8 cellular contexts compared by ENCODE assay signal in genomic region chr19:11482384-11483050, GRCh38. TPM values are rescaled to one million over a fixed set of nuclear protein-coding genes. Genes with fewer than 3 reads are reported as not detected.
DNase-seq lines count a peak whose midpoint lies in the region; ATAC-seq lines count a peak whose summit lies in the region.

No MANE protein-coding gene starts in this region.

- H3K27ac ChIP-seq in cingulate gyrus (ENCODE audit: low read depth, low read length): peak overlapping the region; percentile 94

- H3K9me3 Mint-ChIP-seq in activated CD4-positive, alpha-beta T cell treated with anti-CD3 and anti-CD28 coated beads, Interleukin-2, amount 10 ng/mL, durations not matched to agents 24 days and 14 days: no peaks in the 10 kb centered on the region

- ATAC-seq in GM19043 (IDR thresholded peaks at IDR 0.05; ENCODE audit: low read depth, unreplicated experiment) (peak; percentile 42), HG03460 (IDR thresholded peaks at IDR 0.05; ENCODE audit: unreplicated experiment) (peak; percentile 56), left lobe of liver (peak; percentile 71)

- H3K36me3 Mint-ChIP-seq in activated CD4-positive, alpha-beta T cell treated with anti-CD3 and anti-CD28 coated beads, Interleukin-2, amount 10 ng/mL, durations not matched to agents 24 days and 14 days (ENCODE audit: low read depth): peaks cover 8% of the 10 kb centered on the region

- peaks cover 18% of the 10 kb centered on the region for H3K4me1 Mint-ChIP-seq in activated CD4-positive, alpha-beta T cell treated with anti-CD3 and anti-CD28 coated beads, Interleukin-2, amount 10 ng/mL, durations not matched to agents 24 days and 14 days

- intact Hi-C loops in activated CD4-positive, alpha-beta T cell treated with anti-CD3 and anti-CD28 coated beads, Interleukin-2, amount 10 ng/mL, durations not matched to agents 24 days and 14 days (cut with micrococcal nuclease): loop anchor here (1.0 to 5.0 kb wide), 5 partner anchors 23 to 190 kb away; partner anchors contain the start of genes ODAD3, PRKCSH and ZNF653

- peaks cover 29% of the 10 kb centered on the region for H3K27me3 Mint-ChIP-seq in activated CD4-positive, alpha-beta T cell treated with anti-CD3 and anti-CD28 coated beads, Interleukin-2, amount 10 ng/mL, durations not matched to agents 24 days and 14 days

- peak; percentile 97 for DNase-seq in AG20443 (ENCODE audit: low spot score)
- DNase-seq in NCI-H510A treated with DMSO at 0.1 percent for 48 hours (lab: John Stamatoyannopoulos, UW): peak; percentile 70
- DNase-seq in activated CD4-positive, alpha-beta T cell treated with anti-CD3 and anti-CD28 coated beads, Interleukin-2, amount 10 ng/mL, durations not matched to agents 24 days and 14 days: peak; percentile 96
- DNase-seq in left lobe of liver (ENCODE audit: low spot score): peak; percentile 78
- DNase-seq in stimulated activated CD4-positive, alpha-beta T cell treated with anti-CD3 and anti-CD28 coated beads, Interleukin-4, amount 100 ng/mL, for 24 hours: peak; percentile 87

- peak overlapping the region; percentile 90 for H3K27ac Mint-ChIP-seq in activated CD4-positive, alpha-beta T cell treated with anti-CD3 and anti-CD28 coated beads, Interleukin-2, amount 10 ng/mL, durations not matched to agents 24 days and 14 days

- H3K4me3 Mint-ChIP-seq in activated CD4-positive, alpha-beta T cell treated with anti-CD3 and anti-CD28 coated beads, Interleukin-2, amount 10 ng/mL, durations not matched to agents 24 days and 14 days: peak overlapping the region; percentile 84

RNA-seq across cellular contexts. Expression of gene ELAVL3, which starts 1.7 kb away (rescaled TPM):
- 0.71 TPM in 1 of 2 replicates, not detected in the other for total RNA-seq in activated CD4-positive, alpha-beta T cell treated with anti-CD3 and anti-CD28 coated beads, Interleukin-2, amount 10 ng/mL, durations not matched to agents 24 days and 14 days
- not detected for total RNA-seq in left lobe of liver

RNA-seq across cellular contexts. Expression of gene ZNF653, which starts 23.1 kb away (rescaled TPM):
- total RNA-seq in activated CD4-positive, alpha-beta T cell treated with anti-CD3 and anti-CD28 coated beads, Interleukin-2, amount 10 ng/mL, durations not matched to agents 24 days and 14 days: 20.6 and 21.6 TPM in 2 replicates
- 8.3 TPM for total RNA-seq in left lobe of liver

RNA-seq across cellular contexts. Expression of gene ECSIT, which starts 46.4 kb away (rescaled TPM):
- 39.7 and 41.6 TPM in 2 replicates for total RNA-seq in activated CD4-positive, alpha-beta T cell treated with anti-CD3 and anti-CD28 coated beads, Interleukin-2, amount 10 ng/mL, durations not matched to agents 24 days and 14 days
- 45.6 TPM for total RNA-seq in left lobe of liver

RNA-seq across cellular contexts. Expression of gene PRKCSH, which starts 47.1 kb away (rescaled TPM):
- 288 TPM in 2 replicates for total RNA-seq in activated CD4-positive, alpha-beta T cell treated with anti-CD3 and anti-CD28 coated beads, Interleukin-2, amount 10 ng/mL, durations not matched to agents 24 days and 14 days
- total RNA-seq in left lobe of liver: 218 TPM

RNA-seq across cellular contexts. Expression of gene ODAD3, which starts 47.6 kb away (rescaled TPM):
- total RNA-seq in activated CD4-positive, alpha-beta T cell treated with anti-CD3 and anti-CD28 coated beads, Interleukin-2, amount 10 ng/mL, durations not matched to agents 24 days and 14 days: 0.12 and 0.24 TPM in 2 replicates
- 0.70 TPM for total RNA-seq in left lobe of liver

Comparison
In these comparisons a context has a peak if more than half of its experiments do, and no peak if none do; other contexts are left out.
1. Peak in every context shown above with its lines: DNase-seq, ATAC-seq and H3K27ac ChIP-seq.